27 cellular contexts compared by ENCODE assay signal in the genomic region with DNA sequence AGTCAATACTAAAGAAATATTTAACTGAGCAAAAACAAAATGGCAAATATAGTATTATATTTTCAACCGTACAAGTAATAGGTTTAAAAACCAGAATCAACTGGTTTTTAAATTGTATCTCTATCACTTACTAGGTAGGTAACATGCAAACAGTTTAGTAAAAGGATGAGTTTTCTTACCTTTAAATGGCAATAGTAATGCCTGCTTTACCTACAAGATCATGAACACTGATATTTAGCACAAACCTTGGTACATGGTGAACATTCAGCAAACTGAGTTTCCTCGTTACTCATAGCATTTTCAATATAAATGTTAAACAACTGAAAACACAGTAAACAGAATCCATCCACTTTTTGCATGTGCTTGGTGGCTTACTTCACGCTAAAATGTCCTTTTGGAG.
"Had no signal": no experiment of that assay in that cellular context is flagged by ENCODE, and none has a peak within 500 bp of the region (broad histone marks: within the 10 kb centered on the region; RNA-seq: fewer than 3 reads in every experiment).

No MANE protein-coding gene starts in this region.

- H3K27me3 Mint-ChIP-seq: stimulated activated naive B cell treated with anti-CD40 and anti-IgM and Interleukin-4, amounts not matched to agents 10 μg/mL and 1 μg/mL and 100 μg/mL, for 72 hours; stimulated activated naive CD8-positive, alpha-beta T cell treated with anti-CD3 and anti-CD28 coated beads, Interleukin-15, Interleukin-2, amounts not matched to agents 100 ng/mL and 50 ng/mL, for 24 hours had no signal

- H3K4me1 Mint-ChIP-seq: stimulated activated naive B cell treated with anti-CD40 and anti-IgM and Interleukin-4, amounts not matched to agents 10 μg/mL and 1 μg/mL and 100 μg/mL, for 72 hours had no signal

- FAIRE-seq: colon, keratinocyte had no signal

- H3K9me3 Mint-ChIP-seq: natural killer cell; stimulated activated naive B cell treated with anti-CD40 and anti-IgM and Interleukin-4, amounts not matched to agents 10 μg/mL and 1 μg/mL and 100 μg/mL, for 72 hours; stimulated activated naive CD8-positive, alpha-beta T cell treated with anti-CD3 and anti-CD28 coated beads, Interleukin-15, Interleukin-2, amounts not matched to agents 100 ng/mL and 50 ng/mL, for 24 hours had no signal

- H3K27ac Mint-ChIP-seq: natural killer cell; stimulated activated naive B cell treated with anti-CD40 and anti-IgM and Interleukin-4, amounts not matched to agents 10 μg/mL and 1 μg/mL and 100 μg/mL, for 72 hours; stimulated activated naive CD8-positive, alpha-beta T cell treated with anti-CD3 and anti-CD28 coated beads, Interleukin-15, Interleukin-2, amounts not matched to agents 100 ng/mL and 50 ng/mL, for 24 hours had no signal

- H3K4me3 Mint-ChIP-seq: natural killer cell; stimulated activated naive B cell treated with anti-CD40 and anti-IgM and Interleukin-4, amounts not matched to agents 10 μg/mL and 1 μg/mL and 100 μg/mL, for 72 hours; stimulated activated naive CD8-positive, alpha-beta T cell treated with anti-CD3 and anti-CD28 coated beads, Interleukin-15, Interleukin-2, amounts not matched to agents 100 ng/mL and 50 ng/mL, for 24 hours had no signal

- H3K36me3 ChIP-seq: gastroesophageal sphincter, heart left ventricle, lower lobe of right lung, ovary, thoracic aorta, tibial nerve, upper lobe of right lung, uterus had no signal

- ATAC-seq: esophagus mucosa; gastroesophageal sphincter; heart left ventricle; left ventricle myocardium superior; lower lobe of right lung; natural killer cell; psoas muscle; right cardiac atrium; stimulated activated naive B cell treated with anti-CD40 and anti-IgM and Interleukin-4, amounts not matched to agents 10 μg/mL and 1 μg/mL and 100 μg/mL, for 72 hours; upper lobe of right lung had no signal

- H3K27ac ChIP-seq: dorsolateral prefrontal cortex, epithelial cell of prostate, gastroesophageal sphincter, heart left ventricle, lower lobe of right lung, ovary, psoas muscle, skin epidermis, thoracic aorta, tibial nerve, upper lobe of right lung, uterus had no signal

- H3K4me3 ChIP-seq: dorsolateral prefrontal cortex, gastroesophageal sphincter, heart left ventricle, lower lobe of right lung, ovary, psoas muscle, skin epidermis, thoracic aorta, tibial nerve, upper lobe of right lung, uterus had no signal

- DNase-seq: dorsolateral prefrontal cortex; effector CD4-positive, alpha-beta T cell; foreskin fibroblast; heart left ventricle; hippocampal formation; left ventricle myocardium superior; lower lobe of right lung; natural killer cell; occipital lobe; ovary; posterior cingulate gyrus; psoas muscle; right cardiac atrium; stimulated activated CD4-positive, alpha-beta T cell treated with anti-CD3 and anti-CD28 coated beads, Interleukin-15, amount 100 ng/mL, for 24 hours; stimulated activated CD4-positive, alpha-beta T cell treated with anti-CD3 and anti-CD28 coated beads, Interleukin-2, amount 100 ng/mL, for 48 hours; stimulated activated naive B cell treated with anti-CD40 and anti-IgM and Interleukin-4, amounts not matched to agents 10 μg/mL and 1 μg/mL and 100 μg/mL, for 72 hours; upper lobe of right lung; uterus had no signal

- H3K36me3 Mint-ChIP-seq: natural killer cell; stimulated activated naive B cell treated with anti-CD40 and anti-IgM and Interleukin-4, amounts not matched to agents 10 μg/mL and 1 μg/mL and 100 μg/mL, for 72 hours had no signal

- H3K9me3 ChIP-seq: gastroesophageal sphincter, heart left ventricle, lower lobe of right lung, ovary, psoas muscle, thoracic aorta, tibial nerve, upper lobe of right lung, uterus had no signal

- H3K4me1 ChIP-seq: gastroesophageal sphincter, lower lobe of right lung, psoas muscle, upper lobe of right lung, uterus had no signal

- H3K27me3 ChIP-seq: gastroesophageal sphincter, heart left ventricle, ovary, tibial nerve, upper lobe of right lung, uterus had no signal
